33 cellular contexts compared by ENCODE assay signal in the genomic region with DNA sequence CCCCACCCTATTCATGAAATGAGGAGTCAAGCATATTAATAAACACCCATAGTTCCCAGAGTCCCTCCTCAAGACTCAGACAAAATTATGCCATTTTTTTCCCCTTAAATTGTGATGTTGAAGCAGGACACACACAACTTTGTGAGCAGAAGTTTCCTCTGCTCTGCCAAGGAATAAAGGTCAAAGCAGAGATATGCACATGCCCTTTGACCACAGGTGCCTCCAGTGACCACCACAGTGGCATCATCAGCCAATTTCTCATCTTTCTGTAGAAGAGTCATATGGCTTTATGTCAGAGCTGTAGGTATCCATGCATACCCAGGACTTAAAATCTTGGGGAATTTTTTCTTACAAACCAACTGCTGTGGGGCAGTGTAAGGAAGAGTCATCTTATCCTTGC.
"Had no signal": no experiment of that assay in that cellular context is flagged by ENCODE, and none has a peak within 500 bp of the region (broad histone marks: within the 10 kb centered on the region; RNA-seq: fewer than 3 reads in every experiment).

No MANE protein-coding gene starts in this region.

- H3K27me3 ChIP-seq: MG63 had no signal

- H3K27ac ChIP-seq: KMS-11 had no signal

- DNase-seq: Karpas-422, Kasumi-1, MG63, MM.1S, MV-4-11, NCI-H1048, NCI-H1092, NCI-H1092 treated with DMSO at 0.1 percent for 48 hours, NCI-H1105, NCI-H1105 treated with DMSO at 0.1 percent for 48 hours, NCI-H1417, NCI-H1417 treated with DMSO at 0.1 percent for 48 hours, NCI-H1436, NCI-H1436 treated with DMSO at 0.1 percent for 48 hours, NCI-H146, NCI-H1694, NCI-H187, NCI-H187 treated with DMSO at 0.1 percent for 48 hours, NCI-H1930, NCI-H2029, NCI-H2029 treated with DMSO at 0.1 percent for 48 hours, NCI-H2081, NCI-H2081 treated with DMSO at 0.1 percent for 48 hours, NCI-H2107, NCI-H2171, NCI-H2171 treated with DMSO at 0.1 percent for 48 hours, NCI-H2227 treated with DMSO at 0.1 percent for 48 hours, NCI-H226, NCI-H345, NCI-H446, NCI-H446 treated with DMSO at 0.1 percent for 48 hours, NCI-H510A had no signal

- H3K36me3 ChIP-seq: MG63 had no signal

- H3K4me2 ChIP-seq: KMS-11 had no signal

- H3K9me3 ChIP-seq: MG63 had no signal

- H3K4me3 ChIP-seq: MG63 had no signal

- H3K9ac ChIP-seq: KMS-11 had no signal
